ENCODE assay signal across 9 cellular contexts in the genomic region with DNA sequence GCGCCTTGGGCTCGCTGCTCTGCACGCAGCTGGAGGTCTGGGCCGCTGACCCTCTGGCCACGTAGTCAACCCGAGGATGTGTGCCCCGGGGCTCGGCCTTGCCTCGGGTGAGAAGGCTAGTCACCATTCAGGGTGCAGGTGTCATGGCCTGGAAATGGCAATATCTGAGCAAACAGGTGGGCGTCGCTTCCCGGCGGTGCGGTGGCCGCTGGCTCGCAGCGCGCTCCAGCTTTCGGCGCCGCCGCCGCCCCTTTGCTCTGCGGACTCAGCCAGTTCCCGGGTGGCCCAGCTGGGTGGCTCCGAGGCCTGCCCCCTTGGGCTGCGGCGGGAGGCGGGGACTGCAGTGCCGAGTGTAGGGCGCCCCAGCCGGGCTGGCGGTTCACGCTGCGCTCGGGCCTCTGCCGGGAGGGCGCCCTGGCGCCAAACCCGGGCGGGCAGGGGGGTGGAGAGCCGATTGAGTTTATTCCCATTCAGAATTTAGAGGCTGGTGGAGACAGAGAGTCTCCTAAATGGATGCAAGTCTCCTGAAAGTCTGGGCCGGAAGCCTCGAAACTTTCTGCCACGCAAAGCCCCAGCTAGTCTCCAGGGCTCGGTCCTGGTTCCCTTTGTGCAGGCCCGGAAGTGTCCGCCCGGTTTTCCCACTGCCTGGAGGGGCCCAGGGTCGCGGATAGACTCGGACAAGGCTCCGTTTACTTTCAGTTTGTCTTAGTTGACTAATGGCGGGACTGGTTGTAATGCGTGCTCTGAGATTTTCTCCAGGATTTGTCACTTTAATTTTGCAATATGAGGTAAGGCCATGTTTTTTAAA. TPM values are rescaled to one million over a fixed set of nuclear protein-coding genes. Genes with fewer than 3 reads are reported as not detected.
DNase-seq lines count a peak whose midpoint lies in the region; ATAC-seq and TF ChIP-seq lines count a peak whose summit lies in the region.
"Had no signal": no experiment of that assay in that cellular context is flagged by ENCODE, and none has a peak within 500 bp of the region (broad histone marks: within the 10 kb centered on the region; RNA-seq: fewer than 3 reads in every experiment).

No MANE protein-coding gene starts in this region.

- H3K4me1 ChIP-seq in foreskin keratinocyte (peaks cover 43% of the 10 kb centered on the region), trophoblast cell (ENCODE audit: control insufficient read depth in 1 of 2, insufficient read depth in 2 of 2, low read length in 2 of 2) (peaks cover 33 to 37% of the 10 kb centered on the region in 2 experiments)

- no CpG with 5 or more reads among the region's 55 CpGs for WGBS in trophoblast cell (ENCODE audit: extremely low coverage, insufficient coverage, insufficient read length)

- H3K4me3 Mint-ChIP-seq in activated T-cell treated with anti-CD3 and anti-CD28 coated beads, Interleukin-2, amount 50 U/mL, for 4 hours = peak overlapping the region; percentile 65

- H2BK5ac ChIP-seq in trophoblast cell (ENCODE audit: low read depth, low read length, poor library complexity) = peak overlapping the region; percentile 91

- H3K27me3 ChIP-seq in foreskin keratinocyte (no peaks in the 10 kb centered on the region), trophoblast cell (ENCODE audit: insufficient read depth, low read length) (peaks cover 10% of the 10 kb centered on the region)

- ATAC-seq in activated T-cell treated with anti-CD3 and anti-CD28 coated beads, Interleukin-2, amount 50 U/mL, for 4 hours = peak; percentile 35 to 46
- peak; percentile 50 for ATAC-seq in HG02943 (IDR thresholded peaks at IDR 0.05; ENCODE audit: low read depth, unreplicated experiment)
- ATAC-seq in SK-N-SH treated with all-trans-retinoic acid at 6 μM for 48 hours = peak; percentile 66
- peak; percentile 70 for ATAC-seq in foreskin keratinocyte

- no peak overlapping the region for H3K23ac ChIP-seq in trophoblast cell (ENCODE audit: low read length)

- peaks cover 83% of the 10 kb centered on the region for H3K27me3 Mint-ChIP-seq in activated T-cell treated with anti-CD3 and anti-CD28 coated beads, Interleukin-2, amount 50 U/mL, for 4 hours (ENCODE audit: low read depth)

- peak overlapping the region; percentile 80 for H3K4ac ChIP-seq in trophoblast cell (ENCODE audit: low read depth, low read length)

- H3K4me2 ChIP-seq in trophoblast cell (ENCODE audit: low read length) = peak overlapping the region; percentile 78

- no peaks in the 10 kb centered on the region for H3K36me3 Mint-ChIP-seq in activated T-cell treated with anti-CD3 and anti-CD28 coated beads, Interleukin-2, amount 50 U/mL, for 4 hours (ENCODE audit: insufficient read depth)

- H4K8ac ChIP-seq in trophoblast cell (ENCODE audit: low read depth, low read length) = peak overlapping the region; percentile 92

- H3K18ac ChIP-seq in trophoblast cell (ENCODE audit: low read length) = peak overlapping the region; percentile 92

- H3K4me1 Mint-ChIP-seq in activated T-cell treated with anti-CD3 and anti-CD28 coated beads, Interleukin-2, amount 50 U/mL, for 4 hours (ENCODE audit: low read depth) = peaks cover 8% of the 10 kb centered on the region

- H4K12ac ChIP-seq in trophoblast cell (ENCODE audit: low read depth, low read length) = peak overlapping the region; percentile 9

- peak overlapping the region; percentile 85 for H2AK5ac ChIP-seq in trophoblast cell (ENCODE audit: low read length)

- H4K91ac ChIP-seq in trophoblast cell (ENCODE audit: low read depth, low read length) = peak overlapping the region; percentile 97

- H3K4me3 ChIP-seq in trophoblast cell (ENCODE audit: low read depth, low read length) = peak overlapping the region; percentile 51

- H3K27ac ChIP-seq in foreskin keratinocyte = peak overlapping the region; percentile 33
- H3K27ac ChIP-seq in trophoblast cell (ENCODE audit: low read depth, low read length) = peak overlapping the region; percentile 95

- peaks cover 2% of the 10 kb centered on the region for H3K9me3 ChIP-seq in trophoblast cell (ENCODE audit: insufficient read depth, low read depth, low read length)

- H3K9ac ChIP-seq in trophoblast cell (ENCODE audit: low read length) = peak overlapping the region; percentile 62

- peak overlapping the region; percentile 95 for H3K14ac ChIP-seq in trophoblast cell (ENCODE audit: low read length)

- H2BK12ac ChIP-seq in trophoblast cell (ENCODE audit: low read length) = peak overlapping the region; percentile 75

- peak overlapping the region; percentile 91 for H2AFZ ChIP-seq in trophoblast cell (ENCODE audit: insufficient read depth, low read length, poor library complexity)

- DNase-seq in activated T-cell treated with anti-CD3 and anti-CD28 coated beads, Interleukin-2, amount 50 U/mL, for 4 hours = no peak
- no peak for DNase-seq in activated T-cell treated with anti-CD3 and anti-CD28 coated beads, Interleukin-2, amount 50 U/mL, for 1 hour
- DNase-seq in foreskin keratinocyte (no peak), trophoblast cell (peak; percentile 72 to 79), NCI-H2081 treated with DMSO at 0.1 percent for 48 hours (lab: John Stamatoyannopoulos, UW) (no peak)
- no peak for DNase-seq in stimulated activated CD4-positive, alpha-beta T cell treated with anti-CD3 and anti-CD28 coated beads, Interleukin-2, amount 100 ng/mL, for 24 hours

- no peaks in the 10 kb centered on the region for H3K9me3 Mint-ChIP-seq in activated T-cell treated with anti-CD3 and anti-CD28 coated beads, Interleukin-2, amount 50 U/mL, for 4 hours

- H2BK120ac ChIP-seq in trophoblast cell (ENCODE audit: insufficient read depth, low read length, poor library complexity) = peak overlapping the region; percentile 92

- peaks cover 39% of the 10 kb centered on the region for H3K79me1 ChIP-seq in trophoblast cell (ENCODE audit: low read length)

- no peaks in the 10 kb centered on the region for H3K36me3 ChIP-seq in trophoblast cell (ENCODE audit: control insufficient read depth in 1 of 2, insufficient read depth in 2 of 2, low read length in 2 of 2)

- peak; percentile 40 for TF ChIP-seq CTCF in foreskin keratinocyte (conservative IDR thresholded peaks at IDR 0.05)

- H3K79me2 ChIP-seq in trophoblast cell (ENCODE audit: control insufficient read depth, insufficient read depth, low read length, poor library complexity) = peaks cover 12% of the 10 kb centered on the region

TF ChIP-seq in SK-N-SH treated with all-trans-retinoic acid at 6 μM for 48 hours, 23 proteins besides CTCF, POLR2A, EP300 and RAD21:
- TF ChIP-seq, protein P1, sequence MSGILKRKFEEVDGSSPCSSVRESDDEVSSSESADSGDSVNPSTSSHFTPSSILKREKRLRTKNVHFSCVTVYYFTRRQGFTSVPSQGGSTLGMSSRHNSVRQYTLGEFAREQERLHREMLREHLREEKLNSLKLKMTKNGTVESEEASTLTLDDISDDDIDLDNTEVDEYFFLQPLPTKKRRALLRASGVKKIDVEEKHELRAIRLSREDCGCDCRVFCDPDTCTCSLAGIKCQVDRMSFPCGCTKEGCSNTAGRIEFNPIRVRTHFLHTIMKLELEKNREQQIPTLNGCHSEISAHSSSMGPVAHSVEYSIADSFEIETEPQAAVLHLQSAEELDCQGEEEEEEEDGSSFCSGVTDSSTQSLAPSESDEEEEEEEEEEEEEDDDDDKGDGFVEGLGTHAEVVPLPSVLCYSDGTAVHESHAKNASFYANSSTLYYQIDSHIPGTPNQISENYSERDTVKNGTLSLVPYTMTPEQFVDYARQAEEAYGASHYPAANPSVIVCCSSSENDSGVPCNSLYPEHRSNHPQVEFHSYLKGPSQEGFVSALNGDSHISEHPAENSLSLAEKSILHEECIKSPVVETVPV (CRISPR knock-in tag; IDR thresholded peaks at IDR 0.05) = no peak
- TF ChIP-seq BACH2 (CRISPR knock-in tag; IDR thresholded peaks at IDR 0.05; ENCODE audit: borderline replicate concordance) (no peak), ARNTL (CRISPR knock-in tag; IDR thresholded peaks at IDR 0.05; ENCODE audit: borderline replicate concordance, low read depth) (no peak), ZNF8 (CRISPR knock-in tag; IDR thresholded peaks at IDR 0.05) (no peak), RARB (CRISPR knock-in tag; IDR thresholded peaks at IDR 0.05) (no peak), TCF4 (CRISPR knock-in tag; IDR thresholded peaks at IDR 0.05; ENCODE audit: borderline replicate concordance) (no peak), ZFP3 (CRISPR knock-in tag; IDR thresholded peaks at IDR 0.05) (no peak)

RNA-seq across cellular contexts. Expression of gene TFAP2A, which starts 11.3 kb away (rescaled TPM):
- total RNA-seq in activated T-cell treated with anti-CD3 and anti-CD28 coated beads, Interleukin-2, amount 50 U/mL, for 4 hours = under 1 TPM in 1 of 3 donors, not detected in 2; 0.11 TPM
- total RNA-seq in foreskin keratinocyte = 35.2 and 37.0 TPM in 2 replicates
- 26.0 and 30.9 TPM in 2 replicates for polyA plus RNA-seq in foreskin keratinocyte
- 329 and 338 TPM in 2 replicates for polyA plus RNA-seq in trophoblast cell (2013)
- total RNA-seq: lung microvascular endothelial cell had no signal

Comparison
In these comparisons a context has a peak if more than half of its experiments do, and no peak if none do; other contexts are left out.
1. DNase-seq: peak in trophoblast cell (2 of 2); none in activated T-cell treated with anti-CD3 and anti-CD28 coated beads, Interleukin-2, amount 50 U/mL, for 4 hours (single experiment), activated T-cell treated with anti-CD3 and anti-CD28 coated beads, Interleukin-2, amount 50 U/mL, for 1 hour (single experiment), foreskin keratinocyte (0 of 2), NCI-H2081 treated with DMSO at 0.1 percent for 48 hours (single experiment) and stimulated activated CD4-positive, alpha-beta T cell treated with anti-CD3 and anti-CD28 coated beads, Interleukin-2, amount 100 ng/mL, for 24 hours (0 of 2).
2. RNA of gene TFAP2A, which starts 11.3 kb away (total RNA-seq): 35.2 to 37.0 TPM in foreskin keratinocyte; 0.11 TPM in activated T-cell treated with anti-CD3 and anti-CD28 coated beads, Interleukin-2, amount 50 U/mL, for 4 hours; every median in the first group is over 10 times any median in the second.
3. Peak in every context shown above with its lines, with median percentiles within 50 percentile points of each other: ATAC-seq.